In genomic region chr16:86200722-86201121, GRCh38 we compare ENCODE assay signal across 1 cellular context.
TF ChIP-seq lines count a peak whose summit lies in the region.

No MANE protein-coding gene starts in this region.

TF ChIP-seq in WTC11, 78 proteins besides CTCF, POLR2A, EP300 and RAD21 (continued from another document):
- no peak for TF ChIP-seq ZNF281 (CRISPR knock-in tag; IDR thresholded peaks at IDR 0.05)
- TF ChIP-seq ZNF512 (CRISPR knock-in tag; IDR thresholded peaks at IDR 0.05; ENCODE audit: borderline replicate concordance): no peak
TF ChIP-seq in WTC11: peak in this region for 0.
